In the genomic region with DNA sequence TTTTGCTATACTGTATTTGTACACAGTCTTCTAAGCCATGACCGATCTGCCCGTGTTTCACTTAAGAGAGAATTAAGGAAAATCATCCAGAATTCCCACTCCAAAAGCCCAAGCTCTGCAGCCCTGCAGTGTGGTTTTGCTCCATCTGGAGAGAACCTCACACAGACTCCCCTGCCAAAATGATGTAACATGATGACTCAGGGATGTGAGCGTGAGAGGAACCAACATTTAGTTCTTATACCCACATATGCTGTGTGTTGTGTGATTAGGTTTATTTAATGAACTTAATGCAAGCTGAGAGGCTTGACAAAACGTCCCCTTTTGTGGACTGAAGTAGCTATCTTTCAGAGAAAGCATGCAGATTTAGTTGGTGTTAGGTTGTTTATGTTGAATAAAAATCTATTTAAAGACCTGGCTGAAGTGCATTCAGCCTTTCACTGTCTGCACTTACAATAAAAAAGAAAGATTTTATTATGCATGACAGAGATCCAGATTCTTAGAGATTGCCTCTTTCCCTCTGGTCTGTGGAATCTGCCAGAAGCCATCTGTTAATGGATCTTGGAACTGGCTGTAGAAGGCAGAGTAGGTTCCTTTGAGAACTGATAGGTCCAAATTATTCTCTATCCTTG, we compare ENCODE assay signal across 1 cellular context.
TF ChIP-seq lines count a peak whose summit lies in the region.

No MANE protein-coding gene starts in this region.

TF ChIP-seq in endothelial cell of umbilical vein, 7 proteins besides CTCF, POLR2A, EP300 and RAD21 (continued from another document):
- no peak for TF ChIP-seq MAX (IDR thresholded peaks at IDR 0.05; ENCODE audit: insufficient read depth, insufficient read length)
